In the genomic region with DNA sequence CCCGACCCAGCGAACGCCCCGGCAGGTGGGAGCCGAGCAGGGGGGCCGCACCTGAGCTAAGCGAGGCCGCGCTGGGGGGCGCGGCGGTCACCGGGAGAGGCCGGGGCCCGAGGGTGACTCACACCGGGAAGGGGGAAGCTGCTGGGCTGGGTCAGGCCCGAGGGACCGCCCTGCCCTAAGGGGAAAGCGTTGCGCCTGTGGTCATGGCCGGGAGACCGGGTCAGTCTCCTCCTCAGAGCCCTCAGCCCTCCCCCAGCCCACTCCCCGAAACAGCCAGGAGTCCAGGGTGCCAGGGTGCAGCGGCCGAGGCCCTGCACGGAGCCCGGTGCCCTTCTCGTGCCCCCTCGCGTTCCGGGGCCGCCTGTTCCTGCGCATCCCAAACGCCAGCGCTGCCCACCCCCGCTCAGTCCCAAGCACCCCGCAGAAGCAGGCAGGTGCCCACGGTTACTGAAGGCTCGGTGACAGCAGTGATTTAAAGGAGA, we compare ENCODE assay signal across 7 cellular contexts. TPM values are rescaled to one million over a fixed set of nuclear protein-coding genes. Genes with fewer than 3 reads are reported as not detected.
DNase-seq lines count a peak whose midpoint lies in the region; ATAC-seq and TF ChIP-seq lines count a peak whose summit lies in the region.

No MANE protein-coding gene starts in this region.

- H3K4me1 ChIP-seq in naive thymus-derived CD4-positive, alpha-beta T cell (ENCODE audit: control insufficient read depth in 2 of 2, insufficient read depth in 2 of 2, low read length in 2 of 2) = peaks cover 0 to 5% of the 10 kb centered on the region in 2 donors

- no peak for TF ChIP-seq CTCF in GM13976 (IDR thresholded peaks at IDR 0.05; ENCODE audit: borderline replicate concordance, control extremely low read depth, extremely low read depth, insufficient read depth, missing control alignments)

- CTCF ChIA-PET in naive thymus-derived CD4-positive, alpha-beta T cell (lab: Charles Lee) = interaction anchor here (1.4 to 3.3 kb wide), 2 partner anchors 19 to 111 kb away, joined by 3 to 19 read pairs; no protein-coding TSS in a partner anchor

- peak overlapping the region; percentile 43 for H3K4me3 ChIP-seq in naive thymus-derived CD4-positive, alpha-beta T cell (ENCODE audit: low read length)

- H3K36me3 ChIP-seq in naive thymus-derived CD4-positive, alpha-beta T cell (ENCODE audit: control insufficient read depth in 2 of 3, insufficient read depth in 3 of 3, low read length in 3 of 3) = no peaks in the 10 kb centered on the region

- intact Hi-C loops in naive thymus-derived CD4-positive, alpha-beta T cell (cut with micrococcal nuclease) = loop anchor here (1.0 to 10.0 kb wide), 10 partner anchors 21 to 432 kb away; partner anchors contain the start of genes MRPL41 (in 2 of the 2), NSMF (in 2 of the 2), ARRDC1 (in 1 of the 2) and NRARP (in 1 of the 2)

- H3K27me3 Mint-ChIP-seq in effector memory CD8-positive, alpha-beta T cell = no peaks in the 10 kb centered on the region
- H3K27me3 Mint-ChIP-seq in naive thymus-derived CD4-positive, alpha-beta T cell = peaks cover 0 to 9% (median 0%) of the 10 kb centered on the region in 5 donors

- peak; percentile 24 for ATAC-seq in GM19438 (IDR thresholded peaks at IDR 0.05; ENCODE audit: low read depth, unreplicated experiment)
- no peak for ATAC-seq in effector memory CD8-positive, alpha-beta T cell (replicated peaks)
- ATAC-seq in naive thymus-derived CD4-positive, alpha-beta T cell = peak; percentile 29
- no peak for ATAC-seq in GM21576 (IDR thresholded peaks at IDR 0.05; ENCODE audit: unreplicated experiment)

- H3K4me3 Mint-ChIP-seq in effector memory CD8-positive, alpha-beta T cell = peak overlapping the region; percentile 64 to 76
- peak overlapping the region in 9 of 10 donors; percentile 37 to 84 (median 75) for H3K4me3 Mint-ChIP-seq in naive thymus-derived CD4-positive, alpha-beta T cell

- H3K27ac ChIP-seq in naive thymus-derived CD4-positive, alpha-beta T cell (ENCODE audit: low read depth, low read length) = peak overlapping the region; percentile 60

- H3K27me3 ChIP-seq in naive thymus-derived CD4-positive, alpha-beta T cell (ENCODE audit: control insufficient read depth in 2 of 2, insufficient read depth in 2 of 2, low read length in 2 of 2) = no peaks in the 10 kb centered on the region

- H3K9me3 Mint-ChIP-seq in effector memory CD8-positive, alpha-beta T cell = no peaks in the 10 kb centered on the region
- no peaks in the 10 kb centered on the region for H3K9me3 Mint-ChIP-seq in naive thymus-derived CD4-positive, alpha-beta T cell

- no peaks in the 10 kb centered on the region for H3K9me3 ChIP-seq in naive thymus-derived CD4-positive, alpha-beta T cell (ENCODE audit: control insufficient read depth in 2 of 3, low read length in 3 of 3)

- in situ Hi-C loops in GM13976 (cut with MboI; ENCODE audit: low sequenced_read_pairs, unreplicated experiment) (no loop called here), KBM-7 (cut with MboI; ENCODE audit: low pct_unique_long_range_greater_than_20kb, low sequenced_read_pairs) (no loop called here)

- DNase-seq in LoVo (ENCODE audit: low spot score) = peak; percentile 78
- DNase-seq in effector memory CD8-positive, alpha-beta T cell = no peak
- no peak for DNase-seq in naive thymus-derived CD4-positive, alpha-beta T cell
- DNase-seq in GM13976 (ENCODE audit: low spot score) = no peak
- no peak for DNase-seq in KBM-7

- H3K27ac Mint-ChIP-seq in effector memory CD8-positive, alpha-beta T cell = no peak overlapping the region
- peak overlapping the region in 4 of 9 donors; percentile 57 to 78 (median 64) for H3K27ac Mint-ChIP-seq in naive thymus-derived CD4-positive, alpha-beta T cell

- H3K36me3 Mint-ChIP-seq in effector memory CD8-positive, alpha-beta T cell (ENCODE audit: insufficient read depth) = no peaks in the 10 kb centered on the region
- H3K36me3 Mint-ChIP-seq in naive thymus-derived CD4-positive, alpha-beta T cell = peaks cover 0 to 1% (median 0%) of the 10 kb centered on the region in 5 donors

- H3K4me1 Mint-ChIP-seq in effector memory CD8-positive, alpha-beta T cell (ENCODE audit: low read depth in 2 of 2) = peaks cover 0 to 3% of the 10 kb centered on the region in 2 donors
- peaks cover 2 to 21% (median 13%) of the 10 kb centered on the region in 7 donors for H3K4me1 Mint-ChIP-seq in naive thymus-derived CD4-positive, alpha-beta T cell

- POLR2A ChIA-PET in naive thymus-derived CD4-positive, alpha-beta T cell (lab: Charles Lee) = interaction anchor here (0.8 to 2.3 kb wide), 4 partner anchors 20 to 184 kb away, joined by 3 to 7 read pairs (median 4); partner anchors contain the start of gene NRARP

RNA-seq across cellular contexts. Expression of gene NOXA1, which starts 0.7 kb away (rescaled TPM):
- 10 to 100 TPM in 2 of 5 experiments, 1 to 10 TPM in 2, under 1 TPM in 1; 0.94 to 11.1 (median 6.0) TPM for total RNA-seq in naive thymus-derived CD4-positive, alpha-beta T cell
- polyA plus RNA-seq in naive thymus-derived CD4-positive, alpha-beta T cell = 1 to 10 TPM in 1 of 2 donors, under 1 TPM in 1; 0.73 to 2.6 TPM

RNA-seq across cellular contexts. Expression of gene EXD3, which starts 0.9 kb away (rescaled TPM):
- total RNA-seq in naive thymus-derived CD4-positive, alpha-beta T cell = 10 to 100 TPM; 11.7 to 27.2 (median 24.7) TPM
- polyA plus RNA-seq in naive thymus-derived CD4-positive, alpha-beta T cell = 1 to 10 TPM; 3.5 to 7.6 TPM

RNA-seq across cellular contexts. Expression of gene ENTPD8, which starts 17.3 kb away (rescaled TPM):
- not detected for total RNA-seq in naive thymus-derived CD4-positive, alpha-beta T cell
- polyA plus RNA-seq in naive thymus-derived CD4-positive, alpha-beta T cell = not detected

RNA-seq across cellular contexts. Expression of gene NSMF, which starts 35.3 kb away (rescaled TPM):
- 10 to 100 TPM; 22.9 to 92.0 (median 57.3) TPM for total RNA-seq in naive thymus-derived CD4-positive, alpha-beta T cell
- polyA plus RNA-seq in naive thymus-derived CD4-positive, alpha-beta T cell = 10 to 100 TPM; 10.9 to 21.4 TPM

Comparison
In these comparisons a context has a peak if more than half of its experiments do, and no peak if none do; other contexts are left out.
1. ATAC-seq: peak in GM19438 (single experiment) and naive thymus-derived CD4-positive, alpha-beta T cell (single experiment); none in effector memory CD8-positive, alpha-beta T cell (single experiment) and GM21576 (single experiment).